1 cellular context compared by ENCODE assay signal in genomic region chr21:37546949-37547614, GRCh38.
A peak's percentile ranks its signal among the peaks of the same experiment; 100 is the strongest.
TF ChIP-seq lines count a peak whose summit lies in the region.

No MANE protein-coding gene starts in this region.

TF ChIP-seq in K562, 482 proteins besides CTCF, POLR2A, EP300 and RAD21 (continued from another document and continues in another):
- peak; percentile 7; the same call in 1 of the 2 replicates for TF ChIP-seq MGA (IDR thresholded peaks at IDR 0.05)
- peak; percentile 56; the same call in 1 of the 2 replicates for TF ChIP-seq TSHZ1 (CRISPR knock-in tag; IDR thresholded peaks at IDR 0.05)
- no peak for TF ChIP-seq ZNF584 (CRISPR knock-in tag; IDR thresholded peaks at IDR 0.05; ENCODE audit: low read depth)
- TF ChIP-seq NFIC (IDR thresholded peaks at IDR 0.05) = peak; percentile 80
- TF ChIP-seq FOXK1 (CRISPR knock-in tag; IDR thresholded peaks at IDR 0.05; ENCODE audit: borderline replicate concordance) = no peak
- no peak for TF ChIP-seq WHSC1 (IDR thresholded peaks at IDR 0.05; ENCODE audit: low read length)
- TF ChIP-seq NFATC3 (IDR thresholded peaks at IDR 0.05) = no peak
- TF ChIP-seq ZBTB17 (CRISPR knock-in tag; IDR thresholded peaks at IDR 0.05) = no peak
- TF ChIP-seq CUX1 (CRISPR knock-in tag; IDR thresholded peaks at IDR 0.05) = no peak
- TF ChIP-seq SAP30 (IDR thresholded peaks at IDR 0.05; ENCODE audit: borderline replicate concordance, insufficient read depth, low read depth, low read length, poor library complexity, severe bottlenecking) = no peak
- TF ChIP-seq FOXM1 (IDR thresholded peaks at IDR 0.05; ENCODE audit: low read depth) = no peak
- TF ChIP-seq FOXM1 (CRISPR knock-in tag; IDR thresholded peaks at IDR 0.05; ENCODE audit: low read depth) = no peak
- no peak for TF ChIP-seq UBTF (IDR thresholded peaks at IDR 0.05; ENCODE audit: borderline replicate concordance in 1 of 2, low read depth in 2 of 2, low read length in 2 of 2)
- no peak for TF ChIP-seq E2F6 (IDR thresholded peaks at IDR 0.05; ENCODE audit: borderline replicate concordance in 1 of 2, extremely low read depth in 1 of 2, insufficient read depth in 1 of 2, insufficient read length in 1 of 2, low read depth in 1 of 2, low read length in 1 of 2, poor library complexity in 1 of 2, severe bottlenecking in 1 of 2)
- TF ChIP-seq NR2F6 (CRISPR knock-in tag; IDR thresholded peaks at IDR 0.05) = 0 out of 2 replicates have a peak, but pooled peaks have one; percentile 18
- no peak for TF ChIP-seq L3MBTL2 (IDR thresholded peaks at IDR 0.05)
- TF ChIP-seq MLX (CRISPR knock-in tag; conservative IDR thresholded peaks at IDR 0.05) = no peak
- TF ChIP-seq CXXC5 (CRISPR knock-in tag; IDR thresholded peaks at IDR 0.05) = 0 out of 2 replicates have a peak, but pooled peaks have one; percentile 22
- TF ChIP-seq XRCC5 (IDR thresholded peaks at IDR 0.05; ENCODE audit: low read depth, low read length) = no peak
- 0 out of 2 replicates have a peak, but pooled peaks have one; percentile 14 for TF ChIP-seq MTA1 (IDR thresholded peaks at IDR 0.05; ENCODE audit: borderline replicate concordance)
- TF ChIP-seq RBM15 (IDR thresholded peaks at IDR 0.05; ENCODE audit: insufficient read depth, low read length) = no peak
- peak; percentile 59; the same call in 1 of the 2 replicates for TF ChIP-seq KLF13 (tag; IDR thresholded peaks at IDR 0.05; ENCODE audit: borderline replicate concordance, low read depth)
- no peak for TF ChIP-seq ZKSCAN1 (IDR thresholded peaks at IDR 0.05; ENCODE audit: low read depth, low read length)
- no peak for TF ChIP-seq KAT7 (CRISPR knock-in tag; IDR thresholded peaks at IDR 0.05; ENCODE audit: borderline replicate concordance)
- TF ChIP-seq MEIS2 (IDR thresholded peaks at IDR 0.05; ENCODE audit: partially characterized antibody) = peak; percentile 66
- TF ChIP-seq TGIF2 (CRISPR knock-in tag; IDR thresholded peaks at IDR 0.05) = no peak
- TF ChIP-seq RBM14 (IDR thresholded peaks at IDR 0.05; ENCODE audit: borderline replicate concordance, insufficient read depth, low read depth, low read length) = no peak
